1 cellular context compared by ENCODE assay signal in the genomic region with DNA sequence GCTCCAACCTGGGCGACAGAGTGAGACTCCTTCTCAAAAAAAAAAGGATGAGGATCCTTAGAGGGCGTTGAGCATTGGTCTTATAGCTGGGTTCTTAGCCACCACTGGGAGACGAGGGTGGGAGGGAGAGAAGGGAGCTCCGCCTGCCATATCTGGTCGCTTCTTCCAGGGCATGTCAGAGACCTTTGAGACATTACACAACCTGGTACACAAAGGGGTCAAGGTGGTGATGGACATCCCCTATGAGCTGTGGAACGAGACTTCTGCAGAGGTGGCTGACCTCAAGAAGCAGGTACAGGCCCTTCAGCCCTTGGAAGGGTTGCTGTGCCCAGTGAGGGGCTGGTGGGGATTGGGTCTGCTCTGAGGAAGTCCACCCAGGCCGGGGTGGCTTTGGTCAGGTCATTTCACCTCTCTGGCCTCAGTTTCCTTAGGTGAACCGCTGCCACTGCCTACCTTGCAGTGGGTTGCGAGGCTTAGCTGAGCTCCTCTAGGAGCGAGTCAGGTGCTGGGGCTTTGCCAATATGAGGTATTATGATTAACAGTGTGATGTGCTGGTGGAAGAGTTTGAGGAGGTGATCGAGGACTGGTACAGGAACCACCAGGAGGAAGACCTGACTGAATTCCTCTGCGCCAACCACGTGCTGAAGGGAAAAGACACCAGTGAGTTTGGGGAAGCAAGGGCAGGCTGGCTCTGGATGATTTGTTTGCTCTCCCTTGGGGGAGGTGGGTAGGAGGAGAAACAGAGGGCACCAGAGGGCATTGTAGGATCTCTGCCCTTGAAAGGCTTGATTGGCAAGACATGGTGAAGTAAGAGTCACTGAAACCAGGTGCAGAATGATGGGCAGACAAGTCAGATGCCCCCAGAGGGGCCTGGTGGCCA.
TF ChIP-seq lines count a peak whose summit lies in the region.

No MANE protein-coding gene starts in this region.

TF ChIP-seq in liver, 16 proteins besides CTCF, POLR2A, EP300 and RAD21:
- TF ChIP-seq JUND (IDR thresholded peaks at IDR 0.05) (no peak), FOXA1 (IDR thresholded peaks at IDR 0.05) (no peak), FOXA2 (IDR thresholded peaks at IDR 0.05) (no peak), ATF3 (IDR thresholded peaks at IDR 0.05) (no peak), MAX (IDR thresholded peaks at IDR 0.05) (peak; percentile 47), HNF4G (IDR thresholded peaks at IDR 0.05) (no peak), REST (IDR thresholded peaks at IDR 0.05) (no peak), HNF4A (conservative IDR thresholded peaks at IDR 0.05) (peak; percentile 40 to 52), SP1 (IDR thresholded peaks at IDR 0.05) (peak; percentile 69), TAF1 (conservative IDR thresholded peaks at IDR 0.05) (no peak), RXRA (IDR thresholded peaks at IDR 0.05) (peak; percentile 71 to 90)
- TF ChIP-seq, protein P1, sequence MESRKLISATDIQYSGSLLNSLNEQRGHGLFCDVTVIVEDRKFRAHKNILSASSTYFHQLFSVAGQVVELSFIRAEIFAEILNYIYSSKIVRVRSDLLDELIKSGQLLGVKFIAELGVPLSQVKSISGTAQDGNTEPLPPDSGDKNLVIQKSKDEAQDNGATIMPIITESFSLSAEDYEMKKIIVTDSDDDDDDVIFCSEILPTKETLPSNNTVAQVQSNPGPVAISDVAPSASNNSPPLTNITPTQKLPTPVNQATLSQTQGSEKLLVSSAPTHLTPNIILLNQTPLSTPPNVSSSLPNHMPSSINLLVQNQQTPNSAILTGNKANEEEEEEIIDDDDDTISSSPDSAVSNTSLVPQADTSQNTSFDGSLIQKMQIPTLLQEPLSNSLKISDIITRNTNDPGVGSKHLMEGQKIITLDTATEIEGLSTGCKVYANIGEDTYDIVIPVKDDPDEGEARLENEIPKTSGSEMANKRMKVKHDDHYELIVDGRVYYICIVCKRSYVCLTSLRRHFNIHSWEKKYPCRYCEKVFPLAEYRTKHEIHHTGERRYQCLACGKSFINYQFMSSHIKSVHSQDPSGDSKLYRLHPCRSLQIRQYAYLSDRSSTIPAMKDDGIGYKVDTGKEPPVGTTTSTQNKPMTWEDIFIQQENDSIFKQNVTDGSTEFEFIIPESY (IDR thresholded peaks at IDR 0.05): no peak
TF ChIP-seq in liver: peak in this region for 4.
